In the genomic region with DNA sequence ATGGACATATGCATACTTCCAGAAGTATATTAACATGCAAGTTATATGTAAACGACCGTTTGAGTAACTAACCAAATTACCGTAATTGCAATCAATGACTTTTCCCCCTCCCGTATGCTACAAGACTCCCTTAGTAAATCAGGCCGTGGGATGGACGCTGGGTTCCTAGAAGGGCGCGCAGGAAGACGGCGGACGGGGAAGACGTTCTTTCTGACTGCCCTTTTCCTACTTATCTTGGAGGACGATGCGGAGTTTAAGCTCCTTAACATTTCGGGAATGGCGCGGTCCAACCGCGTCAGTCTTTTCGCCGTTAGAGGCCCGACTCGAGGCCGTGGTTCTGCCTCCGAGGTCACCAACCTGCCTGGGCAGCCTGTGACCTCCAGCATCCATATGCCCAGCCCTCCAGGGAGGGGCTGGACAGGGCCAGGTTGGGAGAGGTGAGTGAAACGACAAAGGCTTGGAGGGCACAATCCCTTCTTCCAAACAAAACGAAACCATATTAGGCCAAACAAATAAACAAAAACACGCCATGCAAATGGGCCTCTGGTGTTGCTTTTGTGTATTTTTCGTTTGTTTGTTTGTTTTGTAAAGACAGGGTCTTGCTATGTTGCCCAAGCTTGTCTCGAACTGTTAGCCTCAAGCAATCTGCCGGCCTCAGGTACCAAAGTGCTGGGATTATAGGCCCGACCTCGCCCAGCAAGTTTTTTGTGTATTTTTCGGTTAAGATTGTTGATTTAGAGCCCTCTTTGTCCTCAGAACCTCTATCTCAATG, we compare ENCODE assay signal across 8 cellular contexts. TPM values are rescaled to one million over a fixed set of nuclear protein-coding genes. Genes with fewer than 3 reads are reported as not detected.
A peak's percentile ranks its signal among the peaks of the same experiment; 100 is the strongest.
DNase-seq lines count a peak whose midpoint lies in the region; ATAC-seq and TF ChIP-seq lines count a peak whose summit lies in the region.

No MANE protein-coding gene starts in this region.

- no peaks in the 10 kb centered on the region for H3K27me3 Mint-ChIP-seq in CD4-positive, alpha-beta T cell
- H3K27me3 Mint-ChIP-seq in type B pancreatic cell, result no peaks in the 10 kb centered on the region

- POLR2A ChIA-PET in CD4-positive, alpha-beta T cell (lab: Charles Lee), result interaction anchor here (0.6 to 3.4 kb wide), 18 partner anchors 8 to 964 kb away, joined by 3 to 54 read pairs (median 6); a partner anchor contains a TSS

- H3K27ac ChIP-seq in CD4-positive, alpha-beta T cell (ENCODE audit: low read depth, low read length), result peak overlapping the region; percentile 84

- intact Hi-C loops in CD4-positive, alpha-beta T cell (cut with DNase I, micrococcal nuclease), result loop anchor here (1.0 to 10.0 kb wide), 7 partner anchors 12 to 633 kb away; a partner anchor contains a TSS

- no peak for TF ChIP-seq CTCF in CD4-positive, alpha-beta T cell (IDR thresholded peaks at IDR 0.05)
- TF ChIP-seq CTCF in choroid plexus epithelial cell (conservative IDR thresholded peaks at IDR 0.05; ENCODE audit: low read depth, low read length) (no peak), type B pancreatic cell (conservative IDR thresholded peaks at IDR 0.05) (no peak)

- peak overlapping the region; percentile 93 for H3K27ac Mint-ChIP-seq in CD4-positive, alpha-beta T cell
- H3K27ac Mint-ChIP-seq in type B pancreatic cell, result peak overlapping the region; percentile 95

- peaks cover 40% of the 10 kb centered on the region for H3K36me3 Mint-ChIP-seq in CD4-positive, alpha-beta T cell (ENCODE audit: low read depth)
- peaks cover 12% of the 10 kb centered on the region for H3K36me3 Mint-ChIP-seq in type B pancreatic cell

- peak; percentile 9 for ATAC-seq in CD4-positive, alpha-beta T cell (ENCODE audit: poor library complexity)
- ATAC-seq in GM21528 (IDR thresholded peaks at IDR 0.05; ENCODE audit: low FRiP score, unreplicated experiment), result peak; percentile 14

- no peak for DNase-seq in CD4-positive, alpha-beta T cell
- DNase-seq in NCI-H510A treated with DMSO at 0.1 percent for 48 hours (lab: John Stamatoyannopoulos, UW) (peak; percentile 60), choroid plexus epithelial cell (ENCODE audit: low read depth) (no peak), medulla oblongata (ENCODE audit: extremely low spot score) (peak; percentile 36), type B pancreatic cell (ENCODE audit: extremely low spot score, unreplicated experiment) (no peak), COR-L47 (lab: John Stamatoyannopoulos, UW) (no peak), NCI-H1694 treated with DMSO at 0.1 percent for 48 hours (lab: John Stamatoyannopoulos, UW) (no peak)

- CTCF ChIA-PET in CD4-positive, alpha-beta T cell (lab: Charles Lee), result interaction anchor here (1.1 to 4.5 kb wide), 5 partner anchors 12 to 71 kb away, joined by 4 to 41 read pairs (median 8); a partner anchor contains a TSS

- H3K4me3 Mint-ChIP-seq in CD4-positive, alpha-beta T cell, result peak overlapping the region; percentile 95
- H3K4me3 Mint-ChIP-seq in type B pancreatic cell, result peak overlapping the region; percentile 97

- peak overlapping the region; percentile 73 for H3K4me3 ChIP-seq in choroid plexus epithelial cell (ENCODE audit: low read depth, low read length)

- H3K9me3 Mint-ChIP-seq in CD4-positive, alpha-beta T cell, result no peaks in the 10 kb centered on the region
- H3K9me3 Mint-ChIP-seq in type B pancreatic cell, result no peaks in the 10 kb centered on the region

- H3K4me1 Mint-ChIP-seq in CD4-positive, alpha-beta T cell (ENCODE audit: low read depth), result peaks cover 27% of the 10 kb centered on the region
- H3K4me1 Mint-ChIP-seq in type B pancreatic cell (ENCODE audit: unreplicated experiment), result peaks cover 20% of the 10 kb centered on the region

- no peaks in the 10 kb centered on the region for H3K27me3 ChIP-seq in CD4-positive, alpha-beta T cell (ENCODE audit: control insufficient read depth, insufficient read depth, low read length)

- no peaks in the 10 kb centered on the region for H3K9me3 ChIP-seq in CD4-positive, alpha-beta T cell (ENCODE audit: control insufficient read depth, low read length)

RNA-seq across cellular contexts. Expression of a gene that starts 0.9 kb away (rescaled TPM):
- total RNA-seq in CD4-positive, alpha-beta T cell, result 10 to 100 TPM; 50.2 to 51.0 TPM
- total RNA-seq in type B pancreatic cell (ENCODE audit: low replicate concordance), result 59.6 and 60.7 TPM in 2 replicates

RNA-seq across cellular contexts. Expression of a gene that starts 19.0 kb away (rescaled TPM):
- 10 to 100 TPM; 62.0 to 65.7 TPM for total RNA-seq in CD4-positive, alpha-beta T cell
- 27.3 and 66.5 TPM in 2 replicates for total RNA-seq in type B pancreatic cell (ENCODE audit: low replicate concordance)

RNA-seq across cellular contexts. Expression of a gene that starts 44.4 kb away (rescaled TPM):
- not detected for total RNA-seq in CD4-positive, alpha-beta T cell
- 20.5 and 39.2 TPM in 2 replicates for total RNA-seq in type B pancreatic cell (ENCODE audit: low replicate concordance)

RNA-seq across cellular contexts. Expression of a gene that starts 46.0 kb away (rescaled TPM):
- total RNA-seq in CD4-positive, alpha-beta T cell, result 10 to 100 TPM; 38.9 to 40.0 TPM
- total RNA-seq in type B pancreatic cell (ENCODE audit: low replicate concordance), result 29.6 and 31.7 TPM in 2 replicates

Comparison
In these comparisons a context has a peak if more than half of its experiments do, and no peak if none do; other contexts are left out.
1. DNase-seq: peak in NCI-H510A treated with DMSO at 0.1 percent for 48 hours (single experiment) and medulla oblongata (single experiment); none in CD4-positive, alpha-beta T cell (0 of 10), choroid plexus epithelial cell (single experiment), type B pancreatic cell (single experiment), COR-L47 (single experiment) and NCI-H1694 treated with DMSO at 0.1 percent for 48 hours (single experiment).
2. RNA of a gene that starts 44.4 kb away (total RNA-seq): 20.5 to 39.2 TPM in type B pancreatic cell; not detected in CD4-positive, alpha-beta T cell; every median in the first group is over 10 times any median in the second.